Comparison of ENCODE assay signal across 13 cellular contexts in genomic region chr12:122394626-122395194, GRCh38. TPM values are rescaled to one million over a fixed set of nuclear protein-coding genes. Genes with fewer than 3 reads are reported as not detected.
DNase-seq lines count a peak whose midpoint lies in the region; ATAC-seq and TF ChIP-seq lines count a peak whose summit lies in the region.
"Had no signal": no experiment of that assay in that cellular context is flagged by ENCODE, and none has a peak within 500 bp of the region (broad histone marks: within the 10 kb centered on the region; RNA-seq: fewer than 3 reads in every experiment).

No MANE protein-coding gene starts in this region.

- no peak overlapping the region for H3K27ac ChIP-seq in CD4-positive, alpha-beta memory T cell (ENCODE audit: low read depth, low read length)
- H3K27ac ChIP-seq: BLaER1, KMS-11 had no signal

- H3K9me3 ChIP-seq in CD4-positive, alpha-beta memory T cell (ENCODE audit: control insufficient read depth in 1 of 2, low read length in 2 of 2): no peaks in the 10 kb centered on the region
- no peaks in the 10 kb centered on the region for H3K9me3 ChIP-seq in T-helper 17 cell (ENCODE audit: control insufficient read depth, low read length, poor library complexity, severe bottlenecking)
- H3K9me3 ChIP-seq: BLaER1 had no signal

- POLR2A ChIA-PET in CD4-positive, alpha-beta memory T cell (lab: Charles Lee; ENCODE audit: partially characterized antibody): interaction anchor here (2.4 kb wide), 1 partner anchor 77 kb away, joined by 11 read pairs; no protein-coding TSS in a partner anchor

- peaks cover 19 to 40% (median 23%) of the 10 kb centered on the region in 4 donors for H3K4me1 Mint-ChIP-seq in CD4-positive, alpha-beta memory T cell
- H3K4me1 Mint-ChIP-seq in T-helper 17 cell: peaks cover 18% of the 10 kb centered on the region
- H3K4me1 Mint-ChIP-seq in glutamatergic neuron (ENCODE audit: low read depth, unreplicated experiment): peaks cover 2% of the 10 kb centered on the region

- no peak for DNase-seq in CD4-positive, alpha-beta memory T cell
- DNase-seq in T-helper 17 cell: no peak
- no peak for DNase-seq in glutamatergic neuron
- DNase-seq in renal cortical epithelial cell (ENCODE audit: low read depth): peak; percentile 54
- no peak for DNase-seq in stimulated activated CD4-positive, alpha-beta T cell treated with anti-CD3 and anti-CD28 coated beads, Interleukin-4, amount 100 ng/mL, for 24 hours
- no peak for DNase-seq in NCI-H2171 treated with DMSO at 0.1 percent for 48 hours (lab: John Stamatoyannopoulos, UW)
- no peak for DNase-seq in NCI-H2227 treated with DMSO at 0.1 percent for 48 hours (lab: John Stamatoyannopoulos, UW)
- DNase-seq in SK-N-DZ (ENCODE audit: low spot score): no peak
- DNase-seq: NCI-H2081; NK-92 treated with Interleukin-12 subunit alpha and Interleukin-12 subunit beta, amount 100 ng/mL, for 24 hours had no signal

- H3K27ac Mint-ChIP-seq in CD4-positive, alpha-beta memory T cell: peak overlapping the region in 4 of 7 donors; percentile 2 to 68 (median 35)
- H3K27ac Mint-ChIP-seq in T-helper 17 cell (peak overlapping the region; percentile 14), glutamatergic neuron (ENCODE audit: unreplicated experiment) (peak overlapping the region; percentile 15)

- TF ChIP-seq CTCF in glutamatergic neuron (IDR thresholded peaks at IDR 0.05; ENCODE audit: partially characterized antibody, unreplicated experiment): no peak

- H3K4me3 Mint-ChIP-seq in CD4-positive, alpha-beta memory T cell: no peak overlapping the region
- H3K4me3 Mint-ChIP-seq in T-helper 17 cell (no peak overlapping the region), glutamatergic neuron (ENCODE audit: unreplicated experiment) (no peak overlapping the region)

- no peak overlapping the region for H3K4me3 ChIP-seq in CD4-positive, alpha-beta memory T cell (ENCODE audit: low read length in 2 of 2)
- H3K4me3 ChIP-seq: BLaER1 had no signal

- no peaks in the 10 kb centered on the region for H3K27me3 ChIP-seq in CD4-positive, alpha-beta memory T cell (ENCODE audit: insufficient read depth, low read length)
- H3K27me3 ChIP-seq: BLaER1 had no signal

- CTCF ChIA-PET in CD4-positive, alpha-beta memory T cell (lab: Charles Lee; ENCODE audit: partially characterized antibody): interaction anchor here (1.2 to 3.0 kb wide), 2 partner anchors 39 to 76 kb away, joined by 3 to 32 read pairs; no protein-coding TSS in a partner anchor

- H3K4me1 ChIP-seq in CD4-positive, alpha-beta memory T cell (ENCODE audit: insufficient read depth, low read length): peaks cover 26% of the 10 kb centered on the region

- H3K27me3 Mint-ChIP-seq in CD4-positive, alpha-beta memory T cell: no peaks in the 10 kb centered on the region
- H3K27me3 Mint-ChIP-seq in T-helper 17 cell (no peaks in the 10 kb centered on the region), glutamatergic neuron (ENCODE audit: unreplicated experiment) (peaks cover 3% of the 10 kb centered on the region)

- H3K36me3 ChIP-seq in CD4-positive, alpha-beta memory T cell (ENCODE audit: insufficient read depth, low read length): no peaks in the 10 kb centered on the region
- H3K36me3 ChIP-seq: BLaER1 had no signal

- no peaks in the 10 kb centered on the region for H3K9me3 Mint-ChIP-seq in CD4-positive, alpha-beta memory T cell
- H3K9me3 Mint-ChIP-seq in glutamatergic neuron (ENCODE audit: unreplicated experiment): peaks cover 3% of the 10 kb centered on the region

- no peak for ATAC-seq in T-helper 17 cell
- ATAC-seq: esophagus mucosa had no signal

- peaks cover 4 to 9% of the 10 kb centered on the region in 2 donors for H3K36me3 Mint-ChIP-seq in CD4-positive, alpha-beta memory T cell
- no peaks in the 10 kb centered on the region for H3K36me3 Mint-ChIP-seq in T-helper 17 cell (ENCODE audit: low read depth)
- no peaks in the 10 kb centered on the region for H3K36me3 Mint-ChIP-seq in glutamatergic neuron (ENCODE audit: unreplicated experiment)

- intact Hi-C loops in CD4-positive, alpha-beta memory T cell (cut with micrococcal nuclease): no loop called here

RNA-seq across cellular contexts. Expression of gene CLIP1, which starts 27.8 kb away (rescaled TPM):
- total RNA-seq in CD4-positive, alpha-beta memory T cell: 10 to 100 TPM; 63.5 to 65.7 TPM
- 10 to 100 TPM in 1 of 2 donors, 1 to 10 TPM in 1; 5.9 to 34.7 TPM for polyA plus RNA-seq in CD4-positive, alpha-beta memory T cell
- total RNA-seq in T-helper 17 cell (10 to 100 TPM; 72.4 to 81.1 TPM), glutamatergic neuron (ENCODE audit: unreplicated experiment) (65.7 TPM), renal cortical epithelial cell (38.6 and 76.7 TPM in 2 replicates)
- 20.4 and 23.6 TPM in 2 replicates for polyA plus RNA-seq in SK-N-DZ (2014; cell fraction: cytosol; rRNA removed)
- 26.2 and 34.2 TPM in 2 replicates for polyA plus RNA-seq in SK-N-DZ (2014; cell fraction: nucleus; rRNA removed)
